In the genomic region with DNA sequence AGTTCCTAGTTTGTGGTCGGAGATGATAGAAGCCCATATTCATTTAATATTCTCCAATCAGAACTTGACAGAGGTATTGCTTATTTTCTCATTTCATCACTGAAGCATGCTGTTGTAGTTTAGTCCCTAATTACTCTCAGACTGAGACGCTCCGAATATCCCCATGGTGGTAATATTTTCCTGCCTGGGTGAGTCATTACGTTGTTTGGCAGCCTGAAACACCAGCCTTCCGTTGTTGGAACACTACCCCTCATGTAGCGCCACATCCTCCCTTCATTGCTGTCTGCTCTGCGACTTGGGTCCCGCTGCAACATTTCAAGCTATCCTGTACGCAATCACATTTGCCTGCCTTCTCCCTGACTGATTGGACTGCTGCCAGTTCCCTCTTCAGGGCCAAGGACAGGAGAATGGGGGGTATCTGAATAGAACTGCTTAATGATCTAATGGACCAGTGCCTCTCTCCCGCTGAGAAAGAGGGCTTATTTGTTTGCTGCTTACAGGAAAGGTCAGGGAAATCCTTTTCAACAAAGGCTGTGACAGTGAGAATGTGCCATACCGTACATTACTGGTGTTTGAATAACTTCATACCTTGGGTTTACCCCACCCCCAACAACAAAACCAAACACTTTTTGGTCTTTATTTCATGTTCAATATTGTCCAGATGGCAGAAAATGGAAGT, we compare ENCODE assay signal across 9 cellular contexts.
DNase-seq lines count a peak whose midpoint lies in the region; ATAC-seq, FAIRE-seq and TF ChIP-seq lines count a peak whose summit lies in the region.
"Had no signal": no experiment of that assay in that cellular context is flagged by ENCODE, and none has a peak within 500 bp of the region (broad histone marks: within the 10 kb centered on the region; RNA-seq: fewer than 3 reads in every experiment).

No MANE protein-coding gene starts in this region.

- no peak overlapping the region for H3K9ac ChIP-seq in kidney (ENCODE audit: low read length in 2 of 2)

- no peaks in the 10 kb centered on the region for H3K36me3 ChIP-seq in kidney (ENCODE audit: control insufficient read depth in 1 of 2, insufficient read depth in 2 of 2, low read length in 2 of 2)

- TF ChIP-seq POLR2A in H54 (IDR thresholded peaks at IDR 0.05; ENCODE audit: low read depth, low read length) = no peak

- H3K4me1 ChIP-seq in kidney (ENCODE audit: control insufficient read depth in 1 of 2, insufficient read depth in 1 of 2, low read depth in 1 of 2, low read length in 2 of 2) = no peaks in the 10 kb centered on the region

- H3K4me3 ChIP-seq in fibroblast of pulmonary artery (replicated peaks; ENCODE audit: low read depth, low read length) (no peak overlapping the region), kidney (ENCODE audit: low read length in 2 of 2) (no peak overlapping the region)

- FAIRE-seq in H54 (lab: Jason Lieb, UNC) (peak; percentile 100), kidney (lab: Jason Lieb, UNC) (no peak)

- DNase-seq in H54 (ENCODE audit: insufficient read length, low spot score) (peak; percentile 32), NCI-H774 (lab: John Stamatoyannopoulos, UW) (peak; percentile 77), fibroblast of pulmonary artery (ENCODE audit: low read depth) (peak; percentile 76), sciatic nerve (ENCODE audit: low spot score) (peak; percentile 59), kidney (no peak), RPMI8226 (no peak)
- DNase-seq: activated T-cell treated with anti-CD3 and anti-CD28 coated beads for 4 hours had no signal

- no peaks in the 10 kb centered on the region for H3K9me3 ChIP-seq in kidney (ENCODE audit: control insufficient read depth in 1 of 2, low read length in 2 of 2)

- no peak overlapping the region for H3K27ac ChIP-seq in kidney (ENCODE audit: low read depth in 2 of 2, low read length in 2 of 2)

- TF ChIP-seq CTCF in fibroblast of pulmonary artery (IDR thresholded peaks at IDR 0.05; ENCODE audit: low read length, missing control alignments) = no peak
- TF ChIP-seq CTCF in kidney (IDR thresholded peaks at IDR 0.05; ENCODE audit: borderline replicate concordance, extremely low read depth, insufficient read depth) = no peak

- ATAC-seq in sciatic nerve (peak; percentile 92), GM21528 (IDR thresholded peaks at IDR 0.05; ENCODE audit: low FRiP score, unreplicated experiment) (no peak), GM21619 (IDR thresholded peaks at IDR 0.05; ENCODE audit: unreplicated experiment) (no peak)

- intact Hi-C loops in sciatic nerve (cut with DNase I) (no loop called here), kidney (cut with DNase I) (no loop called here)

Comparison
In these comparisons a context has a peak if more than half of its experiments do, and no peak if none do; other contexts are left out.
1. DNase-seq: peak in H54 (single experiment), NCI-H774 (single experiment), fibroblast of pulmonary artery (single experiment) and sciatic nerve (single experiment); none in kidney (single experiment) and RPMI8226 (single experiment).